1 cellular context compared by ENCODE assay signal in the genomic region with DNA sequence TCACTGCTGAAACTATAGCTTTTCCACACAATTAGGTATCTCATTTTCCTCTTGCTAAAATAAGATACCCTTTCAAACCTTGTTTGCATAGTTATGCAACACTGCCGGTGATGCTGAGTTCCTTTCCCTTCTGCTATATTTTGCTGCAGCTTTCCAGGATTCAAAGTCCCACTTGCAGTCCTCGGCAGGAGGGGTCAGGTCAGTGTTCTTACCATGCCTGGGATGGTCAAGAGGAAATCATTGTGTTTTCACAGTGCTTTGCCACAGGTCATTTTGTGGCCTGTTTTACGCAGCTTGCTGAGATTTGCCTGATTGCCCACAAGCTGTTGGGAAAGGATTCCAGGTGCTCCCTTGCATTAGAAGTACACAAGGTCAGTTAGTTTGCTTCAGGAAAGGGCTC.
A peak's percentile ranks its signal among the peaks of the same experiment; 100 is the strongest.
TF ChIP-seq lines count a peak whose summit lies in the region.

No MANE protein-coding gene starts in this region.

TF ChIP-seq in HepG2, 621 proteins besides CTCF, POLR2A, EP300 and RAD21 (continued from another document and continues in another):
- TF ChIP-seq ZNF629 (CRISPR knock-in tag; conservative IDR thresholded peaks at IDR 0.05), result 0 out of 2 replicates have a peak, but pooled peaks have one; percentile 7
- no peak for TF ChIP-seq ZNF747 (CRISPR knock-in tag; IDR thresholded peaks at IDR 0.05; ENCODE audit: borderline replicate concordance)
- no peak for TF ChIP-seq NFRKB (IDR thresholded peaks at IDR 0.05)
- no peak for TF ChIP-seq BORCS8-MEF2B (CRISPR knock-in tag; IDR thresholded peaks at IDR 0.05)
- no peak for TF ChIP-seq NAIF1 (CRISPR knock-in tag; IDR thresholded peaks at IDR 0.05; ENCODE audit: borderline replicate concordance)
- TF ChIP-seq ZNF773 (CRISPR knock-in tag; IDR thresholded peaks at IDR 0.05; ENCODE audit: borderline replicate concordance), result no peak
- TF ChIP-seq, protein P1, sequence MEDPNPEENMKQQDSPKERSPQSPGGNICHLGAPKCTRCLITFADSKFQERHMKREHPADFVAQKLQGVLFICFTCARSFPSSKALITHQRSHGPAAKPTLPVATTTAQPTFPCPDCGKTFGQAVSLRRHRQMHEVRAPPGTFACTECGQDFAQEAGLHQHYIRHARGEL (CRISPR knock-in tag; IDR thresholded peaks at IDR 0.05), result no peak
- TF ChIP-seq ZFX (CRISPR knock-in tag; IDR thresholded peaks at IDR 0.05; ENCODE audit: low read depth), result peak; percentile 34; the same call in 1 of the 2 replicates
- TF ChIP-seq ZNF772 (CRISPR knock-in tag; IDR thresholded peaks at IDR 0.05), result no peak; the same call in 1 of the 2 replicates
- TF ChIP-seq ATF3 (CRISPR knock-in tag; IDR thresholded peaks at IDR 0.05), result no peak
- no peak for TF ChIP-seq IKZF4 (CRISPR knock-in tag; IDR thresholded peaks at IDR 0.05; ENCODE audit: borderline replicate concordance, low read depth, not compliant biosample characterization)
- TF ChIP-seq ZNF563 (CRISPR knock-in tag; IDR thresholded peaks at IDR 0.05), result no peak
- no peak for TF ChIP-seq ZNF691 (CRISPR knock-in tag; IDR thresholded peaks at IDR 0.05; ENCODE audit: borderline replicate concordance, low read depth)
- TF ChIP-seq ISL2 (CRISPR knock-in tag; IDR thresholded peaks at IDR 0.05), result peak; percentile 68; the same call in 1 of the 2 replicates
- TF ChIP-seq, protein P2, sequence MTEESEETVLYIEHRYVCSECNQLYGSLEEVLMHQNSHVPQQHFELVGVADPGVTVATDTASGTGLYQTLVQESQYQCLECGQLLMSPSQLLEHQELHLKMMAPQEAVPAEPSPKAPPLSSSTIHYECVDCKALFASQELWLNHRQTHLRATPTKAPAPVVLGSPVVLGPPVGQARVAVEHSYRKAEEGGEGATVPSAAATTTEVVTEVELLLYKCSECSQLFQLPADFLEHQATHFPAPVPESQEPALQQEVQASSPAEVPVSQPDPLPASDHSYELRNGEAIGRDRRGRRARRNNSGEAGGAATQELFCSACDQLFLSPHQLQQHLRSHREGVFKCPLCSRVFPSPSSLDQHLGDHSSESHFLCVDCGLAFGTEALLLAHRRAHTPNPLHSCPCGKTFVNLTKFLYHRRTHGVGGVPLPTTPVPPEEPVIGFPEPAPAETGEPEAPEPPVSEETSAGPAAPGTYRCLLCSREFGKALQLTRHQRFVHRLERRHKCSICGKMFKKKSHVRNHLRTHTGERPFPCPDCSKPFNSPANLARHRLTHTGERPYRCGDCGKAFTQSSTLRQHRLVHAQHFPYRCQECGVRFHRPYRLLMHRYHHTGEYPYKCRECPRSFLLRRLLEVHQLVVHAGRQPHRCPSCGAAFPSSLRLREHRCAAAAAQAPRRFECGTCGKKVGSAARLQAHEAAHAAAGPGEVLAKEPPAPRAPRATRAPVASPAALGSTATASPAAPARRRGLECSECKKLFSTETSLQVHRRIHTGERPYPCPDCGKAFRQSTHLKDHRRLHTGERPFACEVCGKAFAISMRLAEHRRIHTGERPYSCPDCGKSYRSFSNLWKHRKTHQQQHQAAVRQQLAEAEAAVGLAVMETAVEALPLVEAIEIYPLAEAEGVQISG (CRISPR knock-in tag; IDR thresholded peaks at IDR 0.05), result no peak
- TF ChIP-seq NFE2L1 (CRISPR knock-in tag; IDR thresholded peaks at IDR 0.05; ENCODE audit: borderline replicate concordance), result no peak
- TF ChIP-seq, protein P3, sequence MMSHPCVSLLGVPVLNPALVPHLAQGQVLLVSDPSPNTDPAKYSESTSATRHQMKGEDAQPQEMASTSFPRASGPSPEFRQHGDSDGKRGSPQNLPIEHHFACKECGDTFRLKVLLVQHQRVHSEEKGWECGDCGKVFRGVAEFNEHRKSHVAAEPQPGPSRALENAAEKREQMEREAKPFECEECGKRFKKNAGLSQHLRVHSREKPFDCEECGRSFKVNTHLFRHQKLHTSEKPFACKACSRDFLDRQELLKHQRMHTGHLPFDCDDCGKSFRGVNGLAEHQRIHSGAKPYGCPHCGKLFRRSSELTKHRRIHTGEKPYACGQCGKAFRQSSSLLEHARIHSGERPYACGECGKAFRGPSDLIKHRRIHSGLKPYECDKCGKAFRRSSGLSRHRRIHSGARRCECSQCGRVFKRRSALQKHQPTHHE (CRISPR knock-in tag; IDR thresholded peaks at IDR 0.05; ENCODE audit: borderline replicate concordance), result no peak
- peak; percentile 75; the same call in 1 of the 2 replicates for TF ChIP-seq ZNF264 (CRISPR knock-in tag; IDR thresholded peaks at IDR 0.05)
- TF ChIP-seq REST (IDR thresholded peaks at IDR 0.05; ENCODE audit: borderline replicate concordance in 1 of 2, low read depth in 1 of 2, low read length in 2 of 2), result no peak
- TF ChIP-seq TBP (CRISPR knock-in tag; IDR thresholded peaks at IDR 0.05), result no peak
- no peak for TF ChIP-seq SKIL (CRISPR knock-in tag; IDR thresholded peaks at IDR 0.05; ENCODE audit: borderline replicate concordance)
- TF ChIP-seq ZNF75D (CRISPR knock-in tag; IDR thresholded peaks at IDR 0.05; ENCODE audit: borderline replicate concordance), result no peak
- no peak for TF ChIP-seq MNT (IDR thresholded peaks at IDR 0.05)
- TF ChIP-seq RXRB (CRISPR knock-in tag; IDR thresholded peaks at IDR 0.05; ENCODE audit: borderline replicate concordance), result peak; percentile 73
- TF ChIP-seq PHF5A (CRISPR knock-in tag; IDR thresholded peaks at IDR 0.05; ENCODE audit: low read depth, unreplicated experiment), result no peak
- TF ChIP-seq GATAD2A (CRISPR knock-in tag; IDR thresholded peaks at IDR 0.05), result peak; percentile 66
- no peak for TF ChIP-seq SNAPC4 (CRISPR knock-in tag; IDR thresholded peaks at IDR 0.05)
- TF ChIP-seq ZNF253 (CRISPR knock-in tag; IDR thresholded peaks at IDR 0.05; ENCODE audit: borderline replicate concordance), result no peak
- TF ChIP-seq ZBED4 (CRISPR knock-in tag; IDR thresholded peaks at IDR 0.05; ENCODE audit: borderline replicate concordance), result no peak
- TF ChIP-seq ZMYM3 (CRISPR knock-in tag; IDR thresholded peaks at IDR 0.05), result no peak
- TF ChIP-seq TMF1 (CRISPR knock-in tag; IDR thresholded peaks at IDR 0.05; ENCODE audit: low read depth), result no peak
